Comparison of ENCODE assay signal across 23 cellular contexts in genomic region chr2:119553687-119554344, GRCh38. TPM values are rescaled to one million over a fixed set of nuclear protein-coding genes. Genes with fewer than 3 reads are reported as not detected.
"Had no signal": no experiment of that assay in that cellular context is flagged by ENCODE, and none has a peak within 500 bp of the region (broad histone marks: within the 10 kb centered on the region; RNA-seq: fewer than 3 reads in every experiment).

No MANE protein-coding gene starts in this region.

- H3K9me3 ChIP-seq: mucosa of descending colon, spleen, thoracic aorta had no signal

- H3K4me1 Mint-ChIP-seq: endodermal cell; memory B cell; naive thymus-derived CD4-positive, alpha-beta T cell; stimulated activated memory B cell treated with anti-CD40 and anti-IgM and Interleukin-4, amounts not matched to agents 10 μg/mL and 1 μg/mL and 100 μg/mL, for 72 hours had no signal

- H3K27me3 ChIP-seq: brain microvascular endothelial cell, dorsolateral prefrontal cortex had no signal

- H3K36me3 ChIP-seq: brain microvascular endothelial cell, spleen, thoracic aorta had no signal

- H3K4me3 ChIP-seq: dorsolateral prefrontal cortex, mucosa of descending colon, spleen, thoracic aorta had no signal

- DNase-seq: activated CD4-positive, alpha-beta T cell treated with anti-CD3 and anti-CD28 coated beads for 48 hours; activated CD4-positive, CD25-positive, alpha-beta regulatory T cell; activated CD8-positive, alpha-beta T cell treated with anti-CD3 and anti-CD28 coated beads, Interleukin-2, amount 10 ng/mL, durations not matched to agents 7 days and 5 days; activated naive CD4-positive, alpha-beta T cell treated with anti-CD3 and anti-CD28 coated beads for 36 hours; activated T-cell treated with anti-CD3 and anti-CD28 coated beads, Interleukin-2, amount 50 U/mL, for 24 hours; brain microvascular endothelial cell; central memory CD4-positive, alpha-beta T cell; dorsolateral prefrontal cortex; endodermal cell; foreskin keratinocyte; mucosa of descending colon; naive thymus-derived CD4-positive, alpha-beta T cell; spleen; stimulated activated CD4-positive, alpha-beta T cell treated with anti-CD3 and anti-CD28 coated beads, Interleukin-4, amount 100 ng/mL, for 4 hours; T-helper 1 cell; T-helper 9 cell had no signal

- H3K36me3 Mint-ChIP-seq: memory B cell; naive thymus-derived CD4-positive, alpha-beta T cell; stimulated activated memory B cell treated with anti-CD40 and anti-IgM and Interleukin-4, amounts not matched to agents 10 μg/mL and 1 μg/mL and 100 μg/mL, for 72 hours had no signal

- H3K4me3 Mint-ChIP-seq: activated CD8-positive, alpha-beta T cell treated with anti-CD3 and anti-CD28 coated beads, Interleukin-2, amount 10 ng/mL, durations not matched to agents 7 days and 5 days; activated naive CD4-positive, alpha-beta T cell treated with anti-CD3 and anti-CD28 coated beads for 36 hours; activated T-cell treated with anti-CD3 and anti-CD28 coated beads, Interleukin-2, amount 50 U/mL, for 24 hours; endodermal cell; memory B cell; naive thymus-derived CD4-positive, alpha-beta T cell; stimulated activated memory B cell treated with anti-CD40 and anti-IgM and Interleukin-4, amounts not matched to agents 10 μg/mL and 1 μg/mL and 100 μg/mL, for 72 hours had no signal

- H3K4me1 ChIP-seq: foreskin keratinocyte, spleen had no signal

- ATAC-seq: activated CD8-positive, alpha-beta T cell treated with anti-CD3 and anti-CD28 coated beads, Interleukin-2, amount 10 ng/mL, durations not matched to agents 7 days and 5 days; foreskin keratinocyte; mucosa of descending colon; naive thymus-derived CD4-positive, alpha-beta T cell; SK-N-SH treated with all-trans-retinoic acid at 6 μM for 48 hours; stimulated activated memory B cell treated with anti-CD40 and anti-IgM and Interleukin-4, amounts not matched to agents 10 μg/mL and 1 μg/mL and 100 μg/mL, for 72 hours had no signal

- H3K9me3 Mint-ChIP-seq: activated naive CD4-positive, alpha-beta T cell treated with anti-CD3 and anti-CD28 coated beads for 36 hours; activated T-cell treated with anti-CD3 and anti-CD28 coated beads, Interleukin-2, amount 50 U/mL, for 24 hours; endodermal cell; memory B cell; naive thymus-derived CD4-positive, alpha-beta T cell; stimulated activated memory B cell treated with anti-CD40 and anti-IgM and Interleukin-4, amounts not matched to agents 10 μg/mL and 1 μg/mL and 100 μg/mL, for 72 hours had no signal

- H3K27ac Mint-ChIP-seq: activated CD8-positive, alpha-beta T cell treated with anti-CD3 and anti-CD28 coated beads, Interleukin-2, amount 10 ng/mL, durations not matched to agents 7 days and 5 days; activated naive CD4-positive, alpha-beta T cell treated with anti-CD3 and anti-CD28 coated beads for 36 hours; activated T-cell treated with anti-CD3 and anti-CD28 coated beads, Interleukin-2, amount 50 U/mL, for 24 hours; endodermal cell; memory B cell; naive thymus-derived CD4-positive, alpha-beta T cell; stimulated activated memory B cell treated with anti-CD40 and anti-IgM and Interleukin-4, amounts not matched to agents 10 μg/mL and 1 μg/mL and 100 μg/mL, for 72 hours had no signal

RNA-seq across cellular contexts. Expression of gene CFAP221, which starts 9.6 kb away (rescaled TPM):
- total RNA-seq: activated CD8-positive, alpha-beta T cell treated with anti-CD3 and anti-CD28 coated beads, Interleukin-2, amount 10 ng/mL, durations not matched to agents 7 days and 5 days; activated naive CD4-positive, alpha-beta T cell treated with anti-CD3 and anti-CD28 coated beads for 36 hours; fibroblast of lung; foreskin keratinocyte; naive thymus-derived CD4-positive, alpha-beta T cell; osteocyte had no signal

RNA-seq across cellular contexts. Expression of gene SCTR, which starts 29.5 kb away (rescaled TPM):
- total RNA-seq: activated CD8-positive, alpha-beta T cell treated with anti-CD3 and anti-CD28 coated beads, Interleukin-2, amount 10 ng/mL, durations not matched to agents 7 days and 5 days; activated naive CD4-positive, alpha-beta T cell treated with anti-CD3 and anti-CD28 coated beads for 36 hours; fibroblast of lung; foreskin keratinocyte; naive thymus-derived CD4-positive, alpha-beta T cell; osteocyte; thoracic aorta; ureter had no signal
